8 cellular contexts compared by ENCODE assay signal in the genomic region with DNA sequence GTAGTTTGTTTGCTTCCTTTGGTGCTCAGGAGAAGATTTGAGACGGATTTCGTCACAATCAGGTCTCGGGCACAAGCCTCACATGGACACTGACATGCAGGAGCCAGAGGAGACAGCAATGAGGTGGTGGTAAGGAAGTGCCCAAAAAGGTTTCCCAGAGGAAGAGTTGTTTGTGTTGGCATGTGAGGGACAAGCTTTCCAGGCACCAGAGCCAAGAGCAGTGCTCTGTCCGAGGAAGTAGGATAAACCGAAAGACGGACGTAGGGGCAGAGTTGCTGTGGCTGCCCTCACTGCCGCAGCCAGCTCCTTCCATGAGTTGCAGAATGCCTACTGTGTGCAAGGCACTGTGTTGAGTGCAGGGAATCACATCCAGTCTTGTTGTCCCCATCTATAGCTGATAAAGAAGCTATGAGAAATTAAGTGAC. TPM values are rescaled to one million over a fixed set of nuclear protein-coding genes. Genes with fewer than 3 reads are reported as not detected.
A peak's percentile ranks its signal among the peaks of the same experiment; 100 is the strongest.
DNase-seq lines count a peak whose midpoint lies in the region; ATAC-seq and TF ChIP-seq lines count a peak whose summit lies in the region.

No MANE protein-coding gene starts in this region.

- H3K4me3 ChIP-seq in right atrium auricular region (no peak overlapping the region), gastrocnemius medialis (peak overlapping the region in 1 of 4 donors; percentile 12)

- H3K79me1 ChIP-seq in H9 (ENCODE audit: insufficient read depth, low read depth, low read length, poor library complexity, severe bottlenecking), result peaks cover 5% of the 10 kb centered on the region

- H3K23ac ChIP-seq in H9 (ENCODE audit: insufficient read length, low read depth, low read length), result no peak overlapping the region

- H3K27me3 Mint-ChIP-seq in H9 (ENCODE audit: low read depth), result no peaks in the 10 kb centered on the region
- no peaks in the 10 kb centered on the region for H3K27me3 Mint-ChIP-seq in activated T-cell treated with anti-CD3 and anti-CD28 coated beads, Interleukin-2, amount 50 U/mL, for 4 hours (ENCODE audit: low read depth)

- H3K27ac ChIP-seq in H9 (ENCODE audit: insufficient read length, low read depth, low read length) (peak overlapping the region; percentile 86), right atrium auricular region (peak overlapping the region; percentile 79 to 80), gastrocnemius medialis (peak overlapping the region; percentile 60 to 77 (median 74))

- no peak overlapping the region for H3T11ph ChIP-seq in H9 (ENCODE audit: low read length)

- WGBS in H9 (ENCODE audit: extremely low coverage, insufficient read length, low lambda C conversion rate), result no CpG with 5 or more reads among the region's 8 CpGs

- no peak overlapping the region for H2BK15ac ChIP-seq in H9 (ENCODE audit: low read depth, low read length)

- TF ChIP-seq POLR2A in gastrocnemius medialis (IDR thresholded peaks at IDR 0.05), result no peak

- H3K36me3 Mint-ChIP-seq in H9 (ENCODE audit: insufficient read depth in 1 of 3, low read depth in 3 of 3), result peaks cover 35 to 79% (median 61%) of the 10 kb centered on the region in 3 experiments
- peaks cover 25% of the 10 kb centered on the region for H3K36me3 Mint-ChIP-seq in activated T-cell treated with anti-CD3 and anti-CD28 coated beads, Interleukin-2, amount 50 U/mL, for 4 hours (ENCODE audit: insufficient read depth)

- no peak overlapping the region for H4K91ac ChIP-seq in H9 (ENCODE audit: insufficient read length, low read depth, low read length)

- H3K4me2 ChIP-seq in H9 (ENCODE audit: insufficient read depth, insufficient read length, low read length), result peak overlapping the region; percentile 37

- ATAC-seq in activated T-cell treated with anti-CD3 and anti-CD28 coated beads, Interleukin-2, amount 50 U/mL, for 4 hours, result no peak
- ATAC-seq in gastrocnemius medialis (peak in 1 of 2 donors; percentile 25), GM21381 (IDR thresholded peaks at IDR 0.05; ENCODE audit: unreplicated experiment) (no peak), GM19324 (IDR thresholded peaks at IDR 0.05; ENCODE audit: low FRiP score, unreplicated experiment) (no peak)

- H2BK12ac ChIP-seq in H9 (ENCODE audit: insufficient read length, low read depth, low read length), result peak overlapping the region; percentile 35

- in situ Hi-C loops in gastrocnemius medialis (cut with MboI; ENCODE audit: low sequenced_read_pairs in 4 of 4), result no loop called here

- no peak overlapping the region for H3K56ac ChIP-seq in H9 (ENCODE audit: insufficient read length, low read depth, low read length)

- TF ChIP-seq CTCF in H9 (conservative IDR thresholded peaks at IDR 0.05), result no peak
- TF ChIP-seq CTCF in right atrium auricular region (IDR thresholded peaks at IDR 0.05), result no peak
- TF ChIP-seq CTCF in gastrocnemius medialis (IDR thresholded peaks at IDR 0.05 in 4 of 5, conservative IDR thresholded peaks at IDR 0.05 in 1 of 5), result no peak

- peaks cover 36 to 39% of the 10 kb centered on the region in 2 experiments for H3K4me1 Mint-ChIP-seq in H9
- peaks cover 60% of the 10 kb centered on the region for H3K4me1 Mint-ChIP-seq in activated T-cell treated with anti-CD3 and anti-CD28 coated beads, Interleukin-2, amount 50 U/mL, for 4 hours (ENCODE audit: low read depth)

- no peak overlapping the region for H2AFZ ChIP-seq in H9 (ENCODE audit: low read length)

- H3K4me3 Mint-ChIP-seq in H9, result peak overlapping the region; percentile 8 to 49; a peak in 3 of 5 replicates
- peak overlapping the region; percentile 64 for H3K4me3 Mint-ChIP-seq in activated T-cell treated with anti-CD3 and anti-CD28 coated beads, Interleukin-2, amount 50 U/mL, for 4 hours

- H2BK5ac ChIP-seq in H9 (ENCODE audit: insufficient read length, low read length), result peak overlapping the region; percentile 7

- H3K27ac Mint-ChIP-seq in H9, result peak overlapping the region; percentile 87 to 98 (median 98)

- H3K27me3 ChIP-seq in H9 (ENCODE audit: insufficient read depth, low read length) (no peaks in the 10 kb centered on the region), right atrium auricular region (no peaks in the 10 kb centered on the region), gastrocnemius medialis (no peaks in the 10 kb centered on the region)

- no peak overlapping the region for H2BK120ac ChIP-seq in H9 (ENCODE audit: low read depth, low read length, poor library complexity, severe bottlenecking)

- H4K5ac ChIP-seq in H9 (ENCODE audit: insufficient read length, low read depth, low read length), result no peak overlapping the region

- H4K20me1 ChIP-seq in H9 (ENCODE audit: control insufficient read depth, insufficient read depth, insufficient read length), result no peaks in the 10 kb centered on the region

- H2BK20ac ChIP-seq in H9 (ENCODE audit: low read depth, low read length, poor library complexity, severe bottlenecking), result no peak overlapping the region

- no peak for DNase-seq in H9
- DNase-seq in activated T-cell treated with anti-CD3 and anti-CD28 coated beads, Interleukin-2, amount 50 U/mL, for 4 hours, result no peak
- no peak for DNase-seq in right atrium auricular region (ENCODE audit: low spot score)
- no peak for DNase-seq in gastrocnemius medialis
- DNase-seq in DMS153 treated with DMSO at 0.1 percent for 48 hours (lab: John Stamatoyannopoulos, UW; ENCODE audit: unreplicated experiment), result no peak
- DNase-seq in LoVo (ENCODE audit: low spot score), result no peak

- H2AK5ac ChIP-seq in H9 (ENCODE audit: insufficient read length, low read length), result no peak overlapping the region

- H3K18ac ChIP-seq in H9 (ENCODE audit: insufficient read length, low read depth, low read length), result peak overlapping the region; percentile 8

- H3K9me3 Mint-ChIP-seq in H9, result peaks cover 0 to 4% of the 10 kb centered on the region in 2 experiments; a peak in 2 of 5 replicates
- H3K9me3 Mint-ChIP-seq in activated T-cell treated with anti-CD3 and anti-CD28 coated beads, Interleukin-2, amount 50 U/mL, for 4 hours, result no peaks in the 10 kb centered on the region

- no peak overlapping the region for H4K8ac ChIP-seq in H9 (replicated peaks; ENCODE audit: insufficient read length, low read depth, low read length)

- H3K79me2 ChIP-seq in H9 (ENCODE audit: insufficient read depth, low read length), result peaks cover 5% of the 10 kb centered on the region; the same call in 1 of the 2 replicates

- peak overlapping the region; percentile 18; the same call in 1 of the 2 replicates for H3K14ac ChIP-seq in H9 (ENCODE audit: insufficient read depth, low read length)

- H3K9me3 ChIP-seq in H9 (ENCODE audit: control insufficient read depth, low read depth, low read length), result no peaks in the 10 kb centered on the region
- H3K9me3 ChIP-seq in right atrium auricular region, result no peaks in the 10 kb centered on the region
- H3K9me3 ChIP-seq in gastrocnemius medialis, result no peaks in the 10 kb centered on the region

- no peak overlapping the region for H3K4ac ChIP-seq in H9 (ENCODE audit: low read depth, low read length)

- H3K23me2 ChIP-seq in H9 (ENCODE audit: insufficient read length, low read depth, low read length, poor library complexity, severe bottlenecking), result no peaks in the 10 kb centered on the region

- H3K36me3 ChIP-seq in right atrium auricular region (peaks cover 19% of the 10 kb centered on the region), gastrocnemius medialis (peaks cover 0 to 11% of the 10 kb centered on the region in 2 donors)

- H3K4me1 ChIP-seq in H9 (ENCODE audit: insufficient read depth, low read length) (peaks cover 8% of the 10 kb centered on the region), right atrium auricular region (peaks cover 0 to 36% of the 10 kb centered on the region in 2 donors), gastrocnemius medialis (peaks cover 27 to 32% of the 10 kb centered on the region in 2 donors)

- H3K9ac ChIP-seq in H9 (ENCODE audit: extremely low read depth, insufficient read length, low read length), result no peak overlapping the region

- intact Hi-C loops in gastrocnemius medialis (cut with DNase I; ENCODE audit: low total_unique reads), result loop anchor here (5.0 kb wide), 2 partner anchors 34 to 49 kb away; no protein-coding TSS in a partner anchor

RNA-seq across cellular contexts. Expression of gene SAE1, which starts 27.7 kb away (rescaled TPM):
- total RNA-seq in H9 (2021), result 232 and 234 TPM in 2 replicates
- total RNA-seq in activated T-cell treated with anti-CD3 and anti-CD28 coated beads, Interleukin-2, amount 50 U/mL, for 4 hours, result 100 to 1,000 TPM in 1 of 3 donors, 10 to 100 TPM in 2; 90.0 to 112 (median 99.3) TPM
- 10 to 100 TPM; 43.7 to 48.7 TPM for total RNA-seq in right atrium auricular region
- 10 to 100 TPM; 29.7 to 74.6 (median 46.4) TPM for total RNA-seq in gastrocnemius medialis

RNA-seq across cellular contexts. Expression of gene ZC3H4, which starts 44.8 kb away (rescaled TPM):
- 105 and 109 TPM in 2 replicates for total RNA-seq in H9 (2021)
- 10 to 100 TPM; 77.7 to 91.6 (median 90.4) TPM for total RNA-seq in activated T-cell treated with anti-CD3 and anti-CD28 coated beads, Interleukin-2, amount 50 U/mL, for 4 hours
- total RNA-seq in right atrium auricular region, result 10 to 100 TPM; 15.4 to 18.0 TPM
- total RNA-seq in gastrocnemius medialis, result 10 to 100 TPM; 16.2 to 31.7 (median 22.8) TPM
